Comparison of ENCODE assay signal across 9 cellular contexts in genomic region chr3:39808467-39809180, GRCh38. TPM values are rescaled to one million over a fixed set of nuclear protein-coding genes. Genes with fewer than 3 reads are reported as not detected.
DNase-seq lines count a peak whose midpoint lies in the region; ATAC-seq and TF ChIP-seq lines count a peak whose summit lies in the region.
"Had no signal": no experiment of that assay in that cellular context is flagged by ENCODE, and none has a peak within 500 bp of the region (broad histone marks: within the 10 kb centered on the region; RNA-seq: fewer than 3 reads in every experiment).

No MANE protein-coding gene starts in this region.

- no peak overlapping the region for H2BK15ac ChIP-seq in mesenchymal stem cell (ENCODE audit: low read depth, poor library complexity, severe bottlenecking)

- peak overlapping the region; percentile 52 for H2AFZ ChIP-seq in KMS-11 (ENCODE audit: low read depth)
- H2AFZ ChIP-seq in mesenchymal stem cell (ENCODE audit: low read depth, low read length), result no peak overlapping the region

- no peak overlapping the region for H2BK120ac ChIP-seq in mesenchymal stem cell (ENCODE audit: low read depth, low read length)

- no peaks in the 10 kb centered on the region for H3K79me2 ChIP-seq in KMS-11 (ENCODE audit: insufficient read depth, low read depth)

- 2% methylated on average over 25 of the region's 26 CpGs for WGBS in mesenchymal stem cell

- H3K18ac ChIP-seq in mesenchymal stem cell (ENCODE audit: low read depth in 1 of 2, low read length in 2 of 2), result no peak overlapping the region

- H3K4me1 ChIP-seq in KMS-11 (ENCODE audit: low read depth, poor library complexity, severe bottlenecking) (no peaks in the 10 kb centered on the region), mesenchymal stem cell (ENCODE audit: control insufficient read depth, insufficient read depth, low read depth, low read length) (peaks cover 16% of the 10 kb centered on the region), upper lobe of right lung (peaks cover 8% of the 10 kb centered on the region)

- H4K91ac ChIP-seq in mesenchymal stem cell (ENCODE audit: low read length), result no peak overlapping the region

- no peak for TF ChIP-seq CTCF in KMS-11 (conservative IDR thresholded peaks at IDR 0.05; ENCODE audit: low read depth, low read length)
- TF ChIP-seq CTCF in dorsolateral prefrontal cortex (IDR thresholded peaks at IDR 0.05 in 54 of 56, conservative IDR thresholded peaks at IDR 0.05 in 2 of 56; ENCODE audit: low read depth in 1 of 56, partially characterized antibody in 56 of 56), result peak in 8 of 56 donors; percentile 4 to 26 (median 13)
- no peak for TF ChIP-seq CTCF in upper lobe of right lung (IDR thresholded peaks at IDR 0.05)

- peak; percentile 43 for DNase-seq in DMS 273 (lab: John Stamatoyannopoulos, UW; ENCODE audit: unreplicated experiment)
- DNase-seq in DMS 273 treated with DMSO at 0.1 percent for 48 hours (lab: John Stamatoyannopoulos, UW), result no peak
- peak in 9 of 10 donors; percentile 40 to 62 (median 50) for DNase-seq in dorsolateral prefrontal cortex
- peak; percentile 3 for DNase-seq in mesenchymal stem cell
- peak; percentile 62 for DNase-seq in upper lobe of right lung
- DNase-seq in SKM-1 (lab: John Stamatoyannopoulos, UW; ENCODE audit: unreplicated experiment), result no peak

- H3K9ac ChIP-seq in KMS-11 (no peak overlapping the region), mesenchymal stem cell (ENCODE audit: low read length) (no peak overlapping the region)

- H3K4me2 ChIP-seq in KMS-11 (peak overlapping the region; percentile 21; the same call in 1 of the 2 replicates), mesenchymal stem cell (ENCODE audit: low read length, poor library complexity, severe bottlenecking) (peak overlapping the region; percentile 97)

- intact Hi-C loops in dorsolateral prefrontal cortex (cut with DNase I) (loop anchor here in 1 of 2 donors (5.0 kb wide), 1 partner anchor 266 kb away; no protein-coding TSS in a partner anchor), upper lobe of right lung (cut with DNase I) (no loop called here)

- H3K79me1 ChIP-seq in mesenchymal stem cell (replicated peaks; ENCODE audit: low read length, poor library complexity, severe bottlenecking), result no peaks in the 10 kb centered on the region

- H3K4me3 ChIP-seq in KMS-11 (IDR thresholded peaks at IDR 0.05; ENCODE audit: insufficient read depth, low read depth, low read length), result no peak overlapping the region
- peak overlapping the region; percentile 46 to 93 (median 73) for H3K4me3 ChIP-seq in dorsolateral prefrontal cortex
- H3K4me3 ChIP-seq in mesenchymal stem cell (ENCODE audit: insufficient read depth in 1 of 2, low read depth in 1 of 2, low read length in 2 of 2), result peak overlapping the region; percentile 57 to 66
- peak overlapping the region; percentile 47 for H3K4me3 ChIP-seq in upper lobe of right lung

- H3K36me3 ChIP-seq in KMS-11 (ENCODE audit: insufficient read depth), result no peaks in the 10 kb centered on the region
- H3K36me3 ChIP-seq in mesenchymal stem cell (ENCODE audit: control insufficient read depth in 1 of 2, insufficient read depth in 2 of 2, low read depth in 1 of 2, low read length in 2 of 2), result no peaks in the 10 kb centered on the region
- no peaks in the 10 kb centered on the region for H3K36me3 ChIP-seq in upper lobe of right lung

- H3K27me3 ChIP-seq in KMS-11 (ENCODE audit: insufficient read depth, low read depth) (no peaks in the 10 kb centered on the region), dorsolateral prefrontal cortex (peaks cover 0 to 3% (median 0%) of the 10 kb centered on the region in 45 donors), mesenchymal stem cell (ENCODE audit: control insufficient read depth in 1 of 2, insufficient read depth in 1 of 2, low read length in 2 of 2) (peaks cover 47 to 77% of the 10 kb centered on the region in 2 experiments), upper lobe of right lung (peaks cover 34% of the 10 kb centered on the region)

- H2BK5ac ChIP-seq in mesenchymal stem cell (ENCODE audit: low read depth, low read length, poor library complexity, severe bottlenecking), result no peak overlapping the region

- H3K23ac ChIP-seq in mesenchymal stem cell (ENCODE audit: low read length in 2 of 2), result no peak overlapping the region

- H3K4ac ChIP-seq in mesenchymal stem cell (ENCODE audit: low read depth in 1 of 2, low read length in 2 of 2), result no peak overlapping the region

- H3K9me3 ChIP-seq in mesenchymal stem cell (ENCODE audit: control insufficient read depth, low read length), result no peaks in the 10 kb centered on the region
- H3K9me3 ChIP-seq in upper lobe of right lung, result no peaks in the 10 kb centered on the region

- H4K8ac ChIP-seq in mesenchymal stem cell (ENCODE audit: low read length), result no peak overlapping the region

- H2BK12ac ChIP-seq in mesenchymal stem cell (ENCODE audit: low read length in 2 of 2), result no peak overlapping the region

- ATAC-seq in upper lobe of right lung (peak; percentile 3), HG02970 (IDR thresholded peaks at IDR 0.05; ENCODE audit: low FRiP score, unreplicated experiment) (no peak)

- no peak overlapping the region for H3K14ac ChIP-seq in mesenchymal stem cell (ENCODE audit: low read length in 2 of 2)

- H4K20me1 ChIP-seq in KMS-11 (ENCODE audit: insufficient read depth), result no peaks in the 10 kb centered on the region

- H3K27ac ChIP-seq in KMS-11 (no peak overlapping the region), dorsolateral prefrontal cortex (peak overlapping the region in 54 of 59 donors; percentile 5 to 86 (median 68)), mesenchymal stem cell (ENCODE audit: low read length, poor library complexity, severe bottlenecking) (no peak overlapping the region), upper lobe of right lung (no peak overlapping the region)
- H3K27ac ChIP-seq: 22Rv1 had no signal

- H2AK5ac ChIP-seq in mesenchymal stem cell (ENCODE audit: low read length, severe bottlenecking), result no peak overlapping the region

RNA-seq across cellular contexts. Expression of gene MYRIP, which starts 0.8 kb away (rescaled TPM):
- total RNA-seq in dorsolateral prefrontal cortex (10 to 100 TPM; 23.2 to 68.4 (median 47.6) TPM), upper lobe of right lung (5.9 TPM)
- polyA plus RNA-seq in mesenchymal stem cell (2013, experiment 1 of 2), result not detected
- polyA plus RNA-seq in mesenchymal stem cell (2013, experiment 2 of 2), result not detected

Comparison
In these comparisons a context has a peak if more than half of its experiments do, and no peak if none do; other contexts are left out.
1. DNase-seq: peak in DMS 273 (single experiment), dorsolateral prefrontal cortex (9 of 10), mesenchymal stem cell (single experiment) and upper lobe of right lung (single experiment); none in DMS 273 treated with DMSO at 0.1 percent for 48 hours (single experiment) and SKM-1 (single experiment).
2. H3K27ac ChIP-seq: peak in dorsolateral prefrontal cortex (54 of 59); none in KMS-11 (single experiment), mesenchymal stem cell (single experiment) and upper lobe of right lung (single experiment).